Comparison of ENCODE assay signal across 20 cellular contexts in the genomic region with DNA sequence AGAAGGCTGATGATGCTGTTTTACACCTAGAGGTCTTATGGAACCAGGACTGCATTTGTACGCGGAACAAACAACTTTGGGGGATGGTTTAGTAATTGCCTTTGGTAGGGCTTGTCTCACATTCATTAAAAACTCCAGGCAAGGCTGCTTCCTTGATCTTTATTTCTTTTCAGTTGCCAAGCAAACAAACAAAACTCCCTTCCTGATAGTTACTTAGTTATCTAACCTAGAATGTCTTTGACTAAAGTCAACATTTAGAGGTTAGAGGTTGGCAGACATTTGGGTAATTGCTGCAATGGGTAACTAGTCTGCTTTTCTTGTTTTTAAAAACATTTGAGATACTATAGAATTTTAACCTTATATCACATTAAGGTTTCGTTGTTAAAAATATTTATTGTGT.
DNase-seq lines count a peak whose midpoint lies in the region; ATAC-seq and TF ChIP-seq lines count a peak whose summit lies in the region.
"Had no signal": no experiment of that assay in that cellular context is flagged by ENCODE, and none has a peak within 500 bp of the region (broad histone marks: within the 10 kb centered on the region; RNA-seq: fewer than 3 reads in every experiment).

No MANE protein-coding gene starts in this region.

- TF ChIP-seq CTCF in LNCaP clone FGC (IDR thresholded peaks at IDR 0.05; ENCODE audit: control insufficient read depth, extremely low read depth, insufficient read depth) (no peak), VCaP (conservative IDR thresholded peaks at IDR 0.05) (no peak), nephron progenitor cell (IDR thresholded peaks at IDR 0.05) (no peak), neural progenitor cell (IDR thresholded peaks at IDR 0.05) (no peak)

- H3K4me3 ChIP-seq in LNCaP clone FGC (ENCODE audit: low read depth, low read length) (no peak overlapping the region), neural progenitor cell (no peak overlapping the region)
- H3K4me3 ChIP-seq: GM23248, SJCRH30 had no signal

- peaks cover 9% of the 10 kb centered on the region for H3K36me3 Mint-ChIP-seq in nephron progenitor cell (ENCODE audit: low read depth)
- H3K36me3 Mint-ChIP-seq in neural progenitor cell, result no peaks in the 10 kb centered on the region
- H3K36me3 Mint-ChIP-seq: CD4-positive, CD25-positive, alpha-beta regulatory T cell had no signal

- H3K27ac Mint-ChIP-seq in nephron progenitor cell, result peak overlapping the region; percentile 90
- no peak overlapping the region for H3K27ac Mint-ChIP-seq in neural progenitor cell
- H3K27ac Mint-ChIP-seq: CD4-positive, CD25-positive, alpha-beta regulatory T cell; H9; HFFc6; T-helper 1 cell treated with Interleukin-12 subunit alpha and Interleukin-12 subunit beta and Interleukin-4 antibody, amounts not matched to agents 30 μg/mL and 1 μg/mL, for 36 hours had no signal

- H3K4me2 ChIP-seq in neural progenitor cell, result no peak overlapping the region

- no peaks in the 10 kb centered on the region for H3K27me3 ChIP-seq in neural progenitor cell
- H3K27me3 ChIP-seq: SJCRH30 had no signal

- H3K4me3 Mint-ChIP-seq in nephron progenitor cell, result peak overlapping the region; percentile 3
- H3K4me3 Mint-ChIP-seq in neural progenitor cell, result no peak overlapping the region
- H3K4me3 Mint-ChIP-seq: CD4-positive, CD25-positive, alpha-beta regulatory T cell; H9; HFFc6; T-helper 1 cell treated with Interleukin-12 subunit alpha and Interleukin-12 subunit beta and Interleukin-4 antibody, amounts not matched to agents 30 μg/mL and 1 μg/mL, for 36 hours had no signal

- H3K36me3 ChIP-seq in neural progenitor cell, result no peaks in the 10 kb centered on the region
- H3K36me3 ChIP-seq: SJCRH30 had no signal

- no peak overlapping the region for H2AFZ ChIP-seq in neural progenitor cell (replicated peaks)
- H2AFZ ChIP-seq: GM23248 had no signal

- H3F3A ChIP-seq in neural progenitor cell (ENCODE audit: low read depth), result no peaks in the 10 kb centered on the region

- DNase-seq in COR-L47 (lab: John Stamatoyannopoulos, UW) (peak; percentile 28), LNCaP clone FGC (ENCODE audit: low read depth) (peak; percentile 13), nephron progenitor cell (no peak), neural progenitor cell (ENCODE audit: low spot score) (no peak), NK-92 (lab: John Stamatoyannopoulos, UW; ENCODE audit: unreplicated experiment) (no peak)
- DNase-seq: CD4-positive, CD25-positive, alpha-beta regulatory T cell; GM23248; H9; HFFc6; KBM-7; NCI-H1092 treated with DMSO at 0.1 percent for 48 hours; NCI-H1694; NCI-H2107; NCI-H446 treated with DMSO at 0.1 percent for 48 hours; NCI-H526 treated with DMSO at 0.1 percent for 48 hours; OCI-M1; SJCRH30 had no signal

- peaks cover 21% of the 10 kb centered on the region for H3K9me3 Mint-ChIP-seq in nephron progenitor cell
- no peaks in the 10 kb centered on the region for H3K9me3 Mint-ChIP-seq in neural progenitor cell
- H3K9me3 Mint-ChIP-seq: HFFc6; T-helper 1 cell treated with Interleukin-12 subunit alpha and Interleukin-12 subunit beta and Interleukin-4 antibody, amounts not matched to agents 30 μg/mL and 1 μg/mL, for 36 hours had no signal

- H4K20me1 ChIP-seq in neural progenitor cell (ENCODE audit: low read depth), result no peaks in the 10 kb centered on the region

- no peaks in the 10 kb centered on the region for H3K79me2 ChIP-seq in neural progenitor cell (ENCODE audit: low read depth)

- peaks cover 14% of the 10 kb centered on the region for H3K4me1 ChIP-seq in neural progenitor cell
- H3K4me1 ChIP-seq: SJCRH30 had no signal

- no peak for ATAC-seq in HG02884 (IDR thresholded peaks at IDR 0.05; ENCODE audit: unreplicated experiment)

- H3K27ac ChIP-seq in VCaP (peak overlapping the region; percentile 40), neural progenitor cell (no peak overlapping the region)
- H3K27ac ChIP-seq: GM23248, SJCRH30 had no signal

- no peaks in the 10 kb centered on the region for H3K9me3 ChIP-seq in neural progenitor cell (ENCODE audit: low read depth)
- H3K9me3 ChIP-seq: SJCRH30 had no signal

- no peak overlapping the region for H3K9ac ChIP-seq in neural progenitor cell
- H3K9ac ChIP-seq: GM23248 had no signal

- H3K27me3 Mint-ChIP-seq in nephron progenitor cell (ENCODE audit: low read depth, poor library complexity), result no peaks in the 10 kb centered on the region
- H3K27me3 Mint-ChIP-seq in neural progenitor cell (ENCODE audit: insufficient read depth, low read depth), result no peaks in the 10 kb centered on the region
- H3K27me3 Mint-ChIP-seq: CD4-positive, CD25-positive, alpha-beta regulatory T cell had no signal

- H3K4me1 Mint-ChIP-seq in nephron progenitor cell (peaks cover 32% of the 10 kb centered on the region), neural progenitor cell (peaks cover 4% of the 10 kb centered on the region)
- H3K4me1 Mint-ChIP-seq: CD4-positive, CD25-positive, alpha-beta regulatory T cell; H9 had no signal

Comparison
In these comparisons a context has a peak if more than half of its experiments do, and no peak if none do; other contexts are left out.
1. DNase-seq: peak in COR-L47 (single experiment) and LNCaP clone FGC (single experiment); none in nephron progenitor cell (single experiment), neural progenitor cell (single experiment) and NK-92 (single experiment).